15 cellular contexts compared by ENCODE assay signal in genomic region chr15:78084359-78084750, GRCh38. TPM values are rescaled to one million over a fixed set of nuclear protein-coding genes. Genes with fewer than 3 reads are reported as not detected.
DNase-seq lines count a peak whose midpoint lies in the region; ATAC-seq, FAIRE-seq and TF ChIP-seq lines count a peak whose summit lies in the region.
"Had no signal": no experiment of that assay in that cellular context is flagged by ENCODE, and none has a peak within 500 bp of the region (broad histone marks: within the 10 kb centered on the region; RNA-seq: fewer than 3 reads in every experiment).

No MANE protein-coding gene starts in this region.

- WGBS in HepG2 (ENCODE audit: low lambda C conversion rate) = 41% methylated on average over 5 of the region's 6 CpGs
- 92 to 97% methylated on average over 6 of the region's 6 CpGs for WGBS in aorta, 2 donors

- H3K27ac Mint-ChIP-seq in HFFc6 (no peak overlapping the region), Caco-2 (ENCODE audit: unreplicated experiment) (no peak overlapping the region)
- H3K27ac Mint-ChIP-seq: IgD-negative memory B cell, natural killer cell had no signal

- H3K79me2 ChIP-seq in Loucy (ENCODE audit: insufficient read depth, low read length) (no peaks in the 10 kb centered on the region), HepG2 (ENCODE audit: insufficient read depth, low read length) (no peaks in the 10 kb centered on the region)

- no peaks in the 10 kb centered on the region for H3K9me2 ChIP-seq in Loucy (replicated peaks; ENCODE audit: low read depth, low read length)

- no peak for ATAC-seq in Right ventricle myocardium superior (ENCODE audit: poor library complexity)
- ATAC-seq in HepG2 = peak; percentile 19
- no peak for ATAC-seq in aorta (ENCODE audit: low FRiP score)
- ATAC-seq: natural killer cell had no signal

- H3K4me1 ChIP-seq in left ventricle myocardium inferior (peaks cover 7% of the 10 kb centered on the region), Loucy (ENCODE audit: insufficient read depth, low read length, poor library complexity, severe bottlenecking) (peaks cover 19% of the 10 kb centered on the region), HepG2 (ENCODE audit: insufficient read depth, low read length) (peaks cover 65% of the 10 kb centered on the region), aorta (ENCODE audit: control insufficient read depth in 1 of 2, insufficient read depth in 2 of 2, low read length in 2 of 2) (no peaks in the 10 kb centered on the region), Caco-2 (peaks cover 23% of the 10 kb centered on the region)

- FAIRE-seq in HepG2 (lab: Jason Lieb, UNC) = no peak

- H3F3A ChIP-seq in Loucy (ENCODE audit: low read depth) = no peaks in the 10 kb centered on the region

- TF ChIP-seq CTCF in left ventricle myocardium inferior (IDR thresholded peaks at IDR 0.05; ENCODE audit: borderline replicate concordance) (no peak), Loucy (conservative IDR thresholded peaks at IDR 0.05; ENCODE audit: low read length) (no peak), HepG2 (CRISPR knock-in tag; IDR thresholded peaks at IDR 0.05) (no peak), HFFc6 (IDR thresholded peaks at IDR 0.05) (no peak), Caco-2 (IDR thresholded peaks at IDR 0.05; ENCODE audit: insufficient read depth in 1 of 2, low read depth in 1 of 2, low read length in 1 of 2, severe bottlenecking in 1 of 2, unreplicated experiment in 1 of 2) (no peak)

- H3K27ac ChIP-seq in left ventricle myocardium inferior (replicated peaks) (no peak overlapping the region), HepG2 (ENCODE audit: extremely low read length, insufficient read depth, low read length) (no peak overlapping the region), aorta (ENCODE audit: low read depth in 1 of 2, low read length in 2 of 2) (no peak overlapping the region)

- TF ChIP-seq EP300 in HepG2 (IDR thresholded peaks at IDR 0.05; ENCODE audit: low read depth in 2 of 2, low read length in 2 of 2) (no peak), HepG2 (CRISPR knock-in tag; IDR thresholded peaks at IDR 0.05; ENCODE audit: borderline replicate concordance) (no peak)

- H3K36me3 Mint-ChIP-seq in HFFc6 (ENCODE audit: low read depth) (no peaks in the 10 kb centered on the region), Caco-2 (ENCODE audit: insufficient read depth, unreplicated experiment) (no peaks in the 10 kb centered on the region)
- H3K36me3 Mint-ChIP-seq: IgD-negative memory B cell, natural killer cell had no signal

- H3K9me3 ChIP-seq in left ventricle myocardium inferior (replicated peaks) = no peaks in the 10 kb centered on the region
- H3K9me3 ChIP-seq in Loucy (ENCODE audit: insufficient read depth, low read depth, low read length) = no peaks in the 10 kb centered on the region
- no peaks in the 10 kb centered on the region for H3K9me3 ChIP-seq in HepG2 (ENCODE audit: low read length)
- no peaks in the 10 kb centered on the region for H3K9me3 ChIP-seq in aorta (ENCODE audit: control insufficient read depth, low read length)
- no peaks in the 10 kb centered on the region for H3K9me3 ChIP-seq in Caco-2

- no peak overlapping the region for H2AFZ ChIP-seq in Loucy (ENCODE audit: low read length)
- H2AFZ ChIP-seq in HepG2 (ENCODE audit: low read length) = no peak overlapping the region

- intact Hi-C loops in Right ventricle myocardium superior (cut with DNase I) = no loop called here
- intact Hi-C loops in left ventricle myocardium inferior (cut with micrococcal nuclease) = no loop called here
- intact Hi-C loops in HepG2 (cut with micrococcal nuclease; ENCODE audit: unreplicated experiment) = no loop called here
- intact Hi-C loops in aorta (cut with DNase I) = no loop called here
- intact Hi-C loops in Caco-2 (cut with micrococcal nuclease; ENCODE audit: unreplicated experiment) = no loop called here

- POLR2A ChIA-PET in HepG2 (lab: Yijun Ruan, JAX) = no interaction called here
- POLR2A ChIA-PET in Caco-2 (lab: Charles Lee) = no interaction called here

- H3K27me3 Mint-ChIP-seq in HFFc6 (ENCODE audit: insufficient read depth) = peaks cover 3% of the 10 kb centered on the region
- H3K27me3 Mint-ChIP-seq in Caco-2 (ENCODE audit: insufficient read depth, unreplicated experiment) = no peaks in the 10 kb centered on the region
- H3K27me3 Mint-ChIP-seq: IgD-negative memory B cell had no signal

- BruUV-seq in HepG2 (replicated peaks; lab: Mats Ljungman, UMichigan) (no TSS peak), Caco-2 (replicated peaks; lab: Mats Ljungman, UMichigan) (no TSS peak)

- peak overlapping the region; percentile 55 for H3K9ac ChIP-seq in Loucy (ENCODE audit: low read depth, low read length, poor library complexity, severe bottlenecking)
- no peak overlapping the region for H3K9ac ChIP-seq in HepG2 (ENCODE audit: insufficient read depth, low read depth, low read length)

- TF ChIP-seq RAD21 in HepG2 (CRISPR knock-in tag; IDR thresholded peaks at IDR 0.05) = no peak

- in situ Hi-C loops in HepG2 (cut with HindIII; ENCODE audit: extremely low pct_ligation_motif_present, low pct_unique_long_range_greater_than_20kb) = no loop called here

- no peaks in the 10 kb centered on the region for H3K27me3 ChIP-seq in left ventricle myocardium inferior (ENCODE audit: low read depth)
- no peaks in the 10 kb centered on the region for H3K27me3 ChIP-seq in Loucy (ENCODE audit: insufficient read depth, low read length, poor library complexity, severe bottlenecking)
- no peaks in the 10 kb centered on the region; a peak in 1 of 5 replicates for H3K27me3 ChIP-seq in HepG2 (ENCODE audit: control insufficient read depth in 1 of 2, insufficient read depth in 2 of 2, low read length in 2 of 2)
- H3K27me3 ChIP-seq in aorta (ENCODE audit: control insufficient read depth in 1 of 2, insufficient read depth in 2 of 2, low read length in 1 of 2) = no peaks in the 10 kb centered on the region
- H3K27me3 ChIP-seq in Caco-2 (replicated peaks; ENCODE audit: control insufficient read depth, insufficient read depth, low read length) = no peaks in the 10 kb centered on the region

- DNase-seq in Right ventricle myocardium superior (peak; percentile 69), left ventricle myocardium inferior (no peak), HepG2 (ENCODE audit: low spot score) (no peak), aorta (peak; percentile 43 to 61), HFFc6 (no peak), Caco-2 (no peak)
- DNase-seq: activated gamma-delta T cell, erythroblast, natural killer cell had no signal

- H4K20me1 ChIP-seq in Loucy (ENCODE audit: insufficient read depth, low read length, poor library complexity, severe bottlenecking) (no peaks in the 10 kb centered on the region), HepG2 (ENCODE audit: insufficient read depth, low read length) (no peaks in the 10 kb centered on the region)

- CTCF ChIA-PET in HepG2 (lab: Yijun Ruan, JAX; ENCODE audit: low intra/inter-chr PET ratio, low total read pairs) = no interaction called here
- CTCF ChIA-PET in Caco-2 (lab: Charles Lee) = no interaction called here

- no peaks in the 10 kb centered on the region for H3K9me3 Mint-ChIP-seq in HFFc6
- H3K9me3 Mint-ChIP-seq in Caco-2 (ENCODE audit: unreplicated experiment) = no peaks in the 10 kb centered on the region
- H3K9me3 Mint-ChIP-seq: IgD-negative memory B cell, natural killer cell had no signal

- peak overlapping the region; percentile 47 for H3K4me2 ChIP-seq in Loucy (ENCODE audit: low read depth, low read length, poor library complexity, severe bottlenecking)
- peak overlapping the region; percentile 63 for H3K4me2 ChIP-seq in HepG2 (ENCODE audit: low read depth, low read length)

- no peak for TF ChIP-seq POLR2A in HepG2 (IDR thresholded peaks at IDR 0.05; ENCODE audit: insufficient read depth in 1 of 2, low read depth in 2 of 2, low read length in 2 of 2)

- H3K4me3 Mint-ChIP-seq in HFFc6 (no peak overlapping the region), Caco-2 (ENCODE audit: unreplicated experiment) (no peak overlapping the region)
- H3K4me3 Mint-ChIP-seq: natural killer cell had no signal

- H3K36me3 ChIP-seq in left ventricle myocardium inferior = no peaks in the 10 kb centered on the region
- no peaks in the 10 kb centered on the region for H3K36me3 ChIP-seq in Loucy (ENCODE audit: insufficient read depth, low read length)
- H3K36me3 ChIP-seq in HepG2 (replicated peaks in 1 of 2; ENCODE audit: control insufficient read depth in 1 of 2, insufficient read depth in 2 of 2, low read length in 2 of 2) = no peaks in the 10 kb centered on the region
- H3K36me3 ChIP-seq in aorta (ENCODE audit: control insufficient read depth in 1 of 2, insufficient read depth in 2 of 2, low read length in 1 of 2) = no peaks in the 10 kb centered on the region
- no peaks in the 10 kb centered on the region for H3K36me3 ChIP-seq in Caco-2 (ENCODE audit: control insufficient read depth, insufficient read depth, low read length)

- H3K4me3 ChIP-seq in left ventricle myocardium inferior (no peak overlapping the region), Loucy (ENCODE audit: low read length, poor library complexity, severe bottlenecking) (peak overlapping the region; percentile 1), HepG2 (replicated peaks in 1 of 3; ENCODE audit: insufficient read depth in 1 of 3, low read depth in 2 of 3, low read length in 3 of 3) (peak overlapping the region in 1 of 3 experiments; percentile 44; a peak in 1 of 6 replicates), aorta (ENCODE audit: low read length in 2 of 2) (no peak overlapping the region), Caco-2 (ENCODE audit: low read depth, low read length) (no peak overlapping the region)

- peaks cover 8% of the 10 kb centered on the region for H3K4me1 Mint-ChIP-seq in HFFc6 (ENCODE audit: low read depth)
- H3K4me1 Mint-ChIP-seq in Caco-2 (ENCODE audit: low read depth, unreplicated experiment) = no peaks in the 10 kb centered on the region
- H3K4me1 Mint-ChIP-seq: natural killer cell had no signal

RNA-seq across cellular contexts. Expression of gene TBC1D2B, which starts 6.8 kb away (rescaled TPM):
- total RNA-seq in Right ventricle myocardium superior = 9.8 TPM
- total RNA-seq in left ventricle myocardium inferior = 11.7 TPM
- 7.9 and 10.1 TPM in 2 replicates for total RNA-seq in HepG2 (2016; rRNA removed; fragmentation: Illumina TruSeq; extraction: Trizol)
- 4.1 and 5.1 TPM in 2 replicates for total RNA-seq in HepG2 (2016; cell fraction: cytosol; rRNA removed; fragmentation: Illumina TruSeq; extraction: Trizol; ENCODE audit: low read depth)
- 7.4 and 10.4 TPM in 2 replicates for total RNA-seq in HepG2 (2016; cell fraction: insoluble cytoplasmic fraction; rRNA removed; fragmentation: Illumina TruSeq; extraction: Trizol)
- total RNA-seq in HepG2 (2016; cell fraction: membrane; rRNA removed; fragmentation: Illumina TruSeq; extraction: Trizol) = 4.5 and 5.3 TPM in 2 replicates
- 12.1 and 12.6 TPM in 2 replicates for total RNA-seq in HepG2 (2016; cell fraction: nucleus; rRNA removed; fragmentation: Illumina TruSeq; extraction: Trizol)
- 14.4 and 18.8 TPM in 2 replicates for polyA plus RNA-seq in HepG2 (2011; rRNA removed)
- 8.9 and 11.2 TPM in 2 replicates for polyA plus RNA-seq in HepG2 (2011; cell fraction: cytosol; rRNA removed)
- 36.0 and 41.0 TPM in 2 replicates for polyA plus RNA-seq in HepG2 (2011; cell fraction: nucleus; rRNA removed)
- polyA plus RNA-seq in HepG2 (2012) = 7.6 and 13.3 TPM in 2 replicates
- polyA plus RNA-seq in HepG2 (2016; cell fraction: cytosol; fragmentation: Illumina TruSeq; extraction: Trizol; ENCODE audit: low read depth) = 0.70 and 0.78 TPM in 2 replicates
- 5.9 and 9.0 TPM in 2 replicates for polyA plus RNA-seq in HepG2 (2016; cell fraction: insoluble cytoplasmic fraction; fragmentation: Illumina TruSeq; extraction: Trizol; ENCODE audit: low read depth)
- polyA plus RNA-seq in HepG2 (2016; cell fraction: membrane; fragmentation: Illumina TruSeq; extraction: Trizol; ENCODE audit: low read depth) = 1.7 and 1.9 TPM in 2 replicates
- 16.5 and 18.2 TPM in 2 replicates for polyA plus RNA-seq in HepG2 (2016; cell fraction: nucleus; fragmentation: Illumina TruSeq; extraction: Trizol; ENCODE audit: insufficient read depth, low read depth)
- 27.1 and 31.4 TPM in 2 replicates for polyA minus RNA-seq in HepG2 (2011; rRNA and poly(A)+ RNA removed; ENCODE audit: low replicate concordance)
- 8.7 and 10.4 TPM in 2 replicates for polyA minus RNA-seq in HepG2 (2011; cell fraction: cytosol; rRNA and poly(A)+ RNA removed)
- 28.2 and 32.3 TPM in 2 replicates for polyA minus RNA-seq in HepG2 (2011; cell fraction: nucleus; rRNA and poly(A)+ RNA removed)
- total RNA-seq in aorta = 100 to 1,000 TPM in 1 of 2 donors, 10 to 100 TPM in 1; 49.0 to 109 TPM
- 10 to 100 TPM in 1 of 2 donors, 1 to 10 TPM in 1; 9.8 to 57.5 TPM for polyA plus RNA-seq in aorta
- 10 to 100 TPM; 34.1 to 42.5 (median 38.0) TPM for total RNA-seq in HFFc6 (2021; fragmentation: NEBNext Ultra II Directional; extraction: Animal tissue kit (Norgen Biotek cat#: 25700))
- total RNA-seq in Caco-2 (2022) = 18.3 and 19.1 TPM in 2 replicates

RNA-seq across cellular contexts. Expression of gene SH2D7, which starts 8.0 kb away (rescaled TPM):
- total RNA-seq in Right ventricle myocardium superior = not detected
- total RNA-seq in left ventricle myocardium inferior = not detected
- total RNA-seq in HepG2 (2016; rRNA removed; fragmentation: Illumina TruSeq; extraction: Trizol) = not detected in 2 replicates
- not detected in 2 replicates for total RNA-seq in HepG2 (2016; cell fraction: cytosol; rRNA removed; fragmentation: Illumina TruSeq; extraction: Trizol; ENCODE audit: low read depth)
- total RNA-seq in HepG2 (2016; cell fraction: insoluble cytoplasmic fraction; rRNA removed; fragmentation: Illumina TruSeq; extraction: Trizol) = not detected in 2 replicates
- not detected in 2 replicates for total RNA-seq in HepG2 (2016; cell fraction: membrane; rRNA removed; fragmentation: Illumina TruSeq; extraction: Trizol)
- total RNA-seq in HepG2 (2016; cell fraction: nucleus; rRNA removed; fragmentation: Illumina TruSeq; extraction: Trizol) = not detected in 2 replicates
- polyA plus RNA-seq in HepG2 (2011; rRNA removed) = not detected in 2 replicates
- polyA plus RNA-seq in HepG2 (2011; cell fraction: cytosol; rRNA removed) = not detected in 2 replicates
- not detected in 2 replicates for polyA plus RNA-seq in HepG2 (2011; cell fraction: nucleus; rRNA removed)
- polyA plus RNA-seq in HepG2 (2012) = 0.05 TPM in 1 of 2 replicates, not detected in the other
- not detected in 2 replicates for polyA plus RNA-seq in HepG2 (2016; cell fraction: cytosol; fragmentation: Illumina TruSeq; extraction: Trizol; ENCODE audit: low read depth)
- polyA plus RNA-seq in HepG2 (2016; cell fraction: insoluble cytoplasmic fraction; fragmentation: Illumina TruSeq; extraction: Trizol; ENCODE audit: low read depth) = not detected in 2 replicates
- not detected in 2 replicates for polyA plus RNA-seq in HepG2 (2016; cell fraction: membrane; fragmentation: Illumina TruSeq; extraction: Trizol; ENCODE audit: low read depth)
- polyA plus RNA-seq in HepG2 (2016; cell fraction: nucleus; fragmentation: Illumina TruSeq; extraction: Trizol; ENCODE audit: insufficient read depth, low read depth) = not detected in 2 replicates
- polyA minus RNA-seq in HepG2 (2011; rRNA and poly(A)+ RNA removed; ENCODE audit: low replicate concordance) = not detected in 2 replicates
- not detected in 2 replicates for polyA minus RNA-seq in HepG2 (2011; cell fraction: cytosol; rRNA and poly(A)+ RNA removed)
- not detected in 2 replicates for polyA minus RNA-seq in HepG2 (2011; cell fraction: nucleus; rRNA and poly(A)+ RNA removed)
- total RNA-seq in aorta = not detected
- 1 to 10 TPM in 1 of 2 donors, not detected in 1; 1.0 TPM for polyA plus RNA-seq in aorta
- total RNA-seq in HFFc6 (2021; fragmentation: NEBNext Ultra II Directional; extraction: Animal tissue kit (Norgen Biotek cat#: 25700)) = not detected
- not detected in 2 replicates for total RNA-seq in Caco-2 (2022)
- total RNA-seq: dermis microvascular lymphatic vessel endothelial cell, lung microvascular endothelial cell, natural killer cell, pulmonary artery endothelial cell, subcutaneous adipose tissue had no signal
- polyA plus RNA-seq: IgD-negative memory B cell had no signal

RNA-seq across cellular contexts. Expression of gene CIB2, which starts 46.9 kb away (rescaled TPM):
- total RNA-seq in Right ventricle myocardium superior (21.9 TPM), left ventricle myocardium inferior (26.1 TPM), HepG2 (2016; rRNA removed; fragmentation: Illumina TruSeq; extraction: Trizol) (1.5 and 1.8 TPM in 2 replicates), aorta (1 to 10 TPM; 6.3 to 6.9 TPM), Caco-2 (2022) (0.67 and 0.75 TPM in 2 replicates)
- total RNA-seq in HepG2 (2016; cell fraction: cytosol; rRNA removed; fragmentation: Illumina TruSeq; extraction: Trizol; ENCODE audit: low read depth) = 6.0 and 7.3 TPM in 2 replicates
- 1.6 and 2.2 TPM in 2 replicates for total RNA-seq in HepG2 (2016; cell fraction: insoluble cytoplasmic fraction; rRNA removed; fragmentation: Illumina TruSeq; extraction: Trizol)
- total RNA-seq in HepG2 (2016; cell fraction: membrane; rRNA removed; fragmentation: Illumina TruSeq; extraction: Trizol) = 6.9 and 9.0 TPM in 2 replicates
- total RNA-seq in HepG2 (2016; cell fraction: nucleus; rRNA removed; fragmentation: Illumina TruSeq; extraction: Trizol) = 0.63 and 0.84 TPM in 2 replicates
- polyA plus RNA-seq in HepG2 (2011; rRNA removed) (1.4 and 4.5 TPM in 2 replicates), aorta (1 to 10 TPM; 8.4 to 9.1 TPM)
- 1.5 and 2.4 TPM in 2 replicates for polyA plus RNA-seq in HepG2 (2011; cell fraction: cytosol; rRNA removed)
- polyA plus RNA-seq in HepG2 (2011; cell fraction: nucleus; rRNA removed) = 0.19 and 0.87 TPM in 2 replicates
- polyA plus RNA-seq in HepG2 (2012) = 2.2 and 3.7 TPM in 2 replicates
- 13.6 and 14.5 TPM in 2 replicates for polyA plus RNA-seq in HepG2 (2016; cell fraction: cytosol; fragmentation: Illumina TruSeq; extraction: Trizol; ENCODE audit: low read depth)
- polyA plus RNA-seq in HepG2 (2016; cell fraction: insoluble cytoplasmic fraction; fragmentation: Illumina TruSeq; extraction: Trizol; ENCODE audit: low read depth) = 3.1 and 4.0 TPM in 2 replicates
- 13.2 TPM in 2 replicates for polyA plus RNA-seq in HepG2 (2016; cell fraction: membrane; fragmentation: Illumina TruSeq; extraction: Trizol; ENCODE audit: low read depth)
- 2.5 and 2.6 TPM in 2 replicates for polyA plus RNA-seq in HepG2 (2016; cell fraction: nucleus; fragmentation: Illumina TruSeq; extraction: Trizol; ENCODE audit: insufficient read depth, low read depth)
- 1.3 and 2.2 TPM in 2 replicates for polyA minus RNA-seq in HepG2 (2011; rRNA and poly(A)+ RNA removed; ENCODE audit: low replicate concordance)
- polyA minus RNA-seq in HepG2 (2011; cell fraction: cytosol; rRNA and poly(A)+ RNA removed) = 1.8 TPM in 1 of 2 replicates, not detected in the other
- polyA minus RNA-seq in HepG2 (2011; cell fraction: nucleus; rRNA and poly(A)+ RNA removed) = 0.77 TPM in 1 of 2 replicates, not detected in the other
- 1 to 10 TPM; 1.3 to 1.8 (median 1.4) TPM for total RNA-seq in HFFc6 (2021; fragmentation: NEBNext Ultra II Directional; extraction: Animal tissue kit (Norgen Biotek cat#: 25700))

Comparison
In these comparisons a context has a peak if more than half of its experiments do, and no peak if none do; other contexts are left out.
1. DNase-seq: peak in Right ventricle myocardium superior (single experiment) and aorta (2 of 2); none in left ventricle myocardium inferior (single experiment), HepG2 (single experiment), HFFc6 (single experiment) and Caco-2 (0 of 2).